Comparison of ENCODE assay signal across 30 cellular contexts in genomic region chr7:12747687-12748306, GRCh38.
A peak's percentile ranks its signal among the peaks of the same experiment; 100 is the strongest.
DNase-seq lines count a peak whose midpoint lies in the region.
"Had no signal": no experiment of that assay in that cellular context is flagged by ENCODE, and none has a peak within 500 bp of the region (broad histone marks: within the 10 kb centered on the region; RNA-seq: fewer than 3 reads in every experiment).

No MANE protein-coding gene starts in this region.

- peak; percentile 68 for DNase-seq in HCEC 1CT
- DNase-seq in RPMI7951 (ENCODE audit: low read depth): peak; percentile 16
- DNase-seq in epithelial cell of prostate (ENCODE audit: low read depth, low spot score): no peak
- no peak for DNase-seq in CD4-positive, alpha-beta memory T cell
- no peak for DNase-seq in superior temporal gyrus (ENCODE audit: extremely low spot score)
- DNase-seq in T1000 (lab: John Stamatoyannopoulos, UW): no peak
- no peak for DNase-seq in activated T-cell treated with anti-CD3 and anti-CD28 coated beads, Interleukin-2, amount 50 U/mL, for 24 hours
- DNase-seq: activated B cell treated with CpG ODN at 0.5 μM for 24 hours; activated CD4-positive, alpha-beta T cell treated with anti-CD3 and anti-CD28 coated beads, Interleukin-2, amount 50 U/mL, for 1 hour; activated naive CD4-positive, alpha-beta T cell treated with Interleukin-2 at 50 U/mL for 16 hours; activated T-cell treated with anti-CD3 and anti-CD28 coated beads, Interleukin-2, amount 50 U/mL, for 72 hours; body of pancreas; Caco-2; GF-D8; heart left ventricle; kidney glomerular epithelial cell; NCI-H1417; NCI-H2029 treated with DMSO at 0.1 percent for 48 hours; NCI-H345; NCI-H82; nephron progenitor cell; pancreas; retina; Right ventricle myocardium superior; small intestine; stimulated activated CD8-positive, alpha-beta memory T cell treated with anti-CD3 and anti-CD28 coated beads, Interleukin-4, amount 100 ng/mL, for 48 hours; stimulated activated naive CD8-positive, alpha-beta T cell treated with anti-CD3 and anti-CD28 coated beads, Interleukin-15, amount 100 ng/mL, for 72 hours; tibial artery had no signal

- no peaks in the 10 kb centered on the region for H3K27me3 ChIP-seq in ACC112 (ENCODE audit: insufficient read depth, low read length)
- H3K27me3 ChIP-seq in CD4-positive, alpha-beta memory T cell (ENCODE audit: insufficient read depth, low read length): no peaks in the 10 kb centered on the region
- H3K27me3 ChIP-seq: BLaER1 treated with 17β-estradiol and CSF1 and Interleukin-3, amounts not matched to agents 10 nM and 100 nM; heart left ventricle; pancreas; tibial artery had no signal

- H2AFZ ChIP-seq in ACC112 (ENCODE audit: low read length, unreplicated experiment): peak overlapping the region; percentile 52

- no peaks in the 10 kb centered on the region for H3K36me3 ChIP-seq in ACC112 (ENCODE audit: insufficient read depth, low read length)
- H3K36me3 ChIP-seq in CD4-positive, alpha-beta memory T cell (ENCODE audit: insufficient read depth, low read length): no peaks in the 10 kb centered on the region
- H3K36me3 ChIP-seq: BLaER1 treated with 17β-estradiol and CSF1 and Interleukin-3, amounts not matched to agents 10 nM and 100 nM; heart left ventricle; pancreas; tibial artery had no signal

- no peak overlapping the region for H3K4me3 Mint-ChIP-seq in CD4-positive, alpha-beta memory T cell
- H3K4me3 Mint-ChIP-seq in activated T-cell treated with anti-CD3 and anti-CD28 coated beads, Interleukin-2, amount 50 U/mL, for 24 hours: no peak overlapping the region
- H3K4me3 Mint-ChIP-seq: activated B cell treated with CpG ODN at 0.5 μM for 24 hours; activated T-cell treated with anti-CD3 and anti-CD28 coated beads, Interleukin-2, amount 50 U/mL, for 72 hours; nephron progenitor cell; stimulated activated naive CD8-positive, alpha-beta T cell treated with anti-CD3 and anti-CD28 coated beads, Interleukin-15, amount 100 ng/mL, for 72 hours had no signal

- peaks cover 0 to 2% of the 10 kb centered on the region in 2 donors for H3K27me3 Mint-ChIP-seq in CD4-positive, alpha-beta memory T cell
- no peaks in the 10 kb centered on the region for H3K27me3 Mint-ChIP-seq in activated T-cell treated with anti-CD3 and anti-CD28 coated beads, Interleukin-2, amount 50 U/mL, for 24 hours
- H3K27me3 Mint-ChIP-seq: activated B cell treated with CpG ODN at 0.5 μM for 24 hours; stimulated activated naive CD8-positive, alpha-beta T cell treated with anti-CD3 and anti-CD28 coated beads, Interleukin-15, amount 100 ng/mL, for 72 hours had no signal

- H3K27ac ChIP-seq in ACC112 (ENCODE audit: low read depth, low read length) (no peak overlapping the region), epithelial cell of prostate (peak overlapping the region; percentile 72)
- H3K27ac ChIP-seq in CD4-positive, alpha-beta memory T cell (ENCODE audit: low read depth, low read length): no peak overlapping the region
- H3K27ac ChIP-seq: BLaER1 treated with 17β-estradiol and CSF1 and Interleukin-3, amounts not matched to agents 10 nM and 100 nM; body of pancreas; heart left ventricle; pancreas; tibial artery had no signal

- H3K79me2 ChIP-seq in ACC112 (ENCODE audit: control insufficient read depth, insufficient read depth, low read length, unreplicated experiment): no peaks in the 10 kb centered on the region

- peaks cover 0 to 3% (median 0%) of the 10 kb centered on the region in 8 donors for H3K9me3 Mint-ChIP-seq in CD4-positive, alpha-beta memory T cell
- no peaks in the 10 kb centered on the region for H3K9me3 Mint-ChIP-seq in activated T-cell treated with anti-CD3 and anti-CD28 coated beads, Interleukin-2, amount 50 U/mL, for 24 hours
- H3K9me3 Mint-ChIP-seq: activated B cell treated with CpG ODN at 0.5 μM for 24 hours; activated T-cell treated with anti-CD3 and anti-CD28 coated beads, Interleukin-2, amount 50 U/mL, for 72 hours; nephron progenitor cell; stimulated activated naive CD8-positive, alpha-beta T cell treated with anti-CD3 and anti-CD28 coated beads, Interleukin-15, amount 100 ng/mL, for 72 hours had no signal

- intact Hi-C loops in CD4-positive, alpha-beta memory T cell (cut with micrococcal nuclease): no loop called here

- H3K4me1 Mint-ChIP-seq in CD4-positive, alpha-beta memory T cell: no peaks in the 10 kb centered on the region
- no peaks in the 10 kb centered on the region for H3K4me1 Mint-ChIP-seq in activated T-cell treated with anti-CD3 and anti-CD28 coated beads, Interleukin-2, amount 50 U/mL, for 24 hours (ENCODE audit: low read depth)
- H3K4me1 Mint-ChIP-seq: activated B cell treated with CpG ODN at 0.5 μM for 24 hours; nephron progenitor cell; stimulated activated naive CD8-positive, alpha-beta T cell treated with anti-CD3 and anti-CD28 coated beads, Interleukin-15, amount 100 ng/mL, for 72 hours had no signal

- CTCF ChIA-PET in CD4-positive, alpha-beta memory T cell (lab: Charles Lee; ENCODE audit: partially characterized antibody): no interaction called here

- no peaks in the 10 kb centered on the region for H3K4me1 ChIP-seq in ACC112 (ENCODE audit: control insufficient read depth, insufficient read depth, low read length, unreplicated experiment)
- H3K4me1 ChIP-seq in CD4-positive, alpha-beta memory T cell (ENCODE audit: insufficient read depth, low read length): no peaks in the 10 kb centered on the region
- H3K4me1 ChIP-seq: BLaER1 treated with 17β-estradiol and CSF1 and Interleukin-3, amounts not matched to agents 10 nM and 100 nM; body of pancreas; Caco-2; heart left ventricle; pancreas; tibial artery had no signal

- H3K27ac Mint-ChIP-seq in CD4-positive, alpha-beta memory T cell: no peak overlapping the region
- H3K27ac Mint-ChIP-seq in activated T-cell treated with anti-CD3 and anti-CD28 coated beads, Interleukin-2, amount 50 U/mL, for 24 hours: no peak overlapping the region
- H3K27ac Mint-ChIP-seq: activated B cell treated with CpG ODN at 0.5 μM for 24 hours; activated T-cell treated with anti-CD3 and anti-CD28 coated beads, Interleukin-2, amount 50 U/mL, for 72 hours; nephron progenitor cell; stimulated activated naive CD8-positive, alpha-beta T cell treated with anti-CD3 and anti-CD28 coated beads, Interleukin-15, amount 100 ng/mL, for 72 hours had no signal

- POLR2A ChIA-PET in CD4-positive, alpha-beta memory T cell (lab: Charles Lee; ENCODE audit: partially characterized antibody): no interaction called here

- no peaks in the 10 kb centered on the region for H3K36me3 Mint-ChIP-seq in CD4-positive, alpha-beta memory T cell
- no peaks in the 10 kb centered on the region for H3K36me3 Mint-ChIP-seq in activated T-cell treated with anti-CD3 and anti-CD28 coated beads, Interleukin-2, amount 50 U/mL, for 24 hours (ENCODE audit: low read depth)

- no peak overlapping the region for H3K4me3 ChIP-seq in ACC112 (ENCODE audit: low read depth, low read length)
- H3K4me3 ChIP-seq in CD4-positive, alpha-beta memory T cell (ENCODE audit: low read length in 2 of 2): no peak overlapping the region
- H3K4me3 ChIP-seq: BLaER1 treated with 17β-estradiol and CSF1 and Interleukin-3, amounts not matched to agents 10 nM and 100 nM; body of pancreas; heart left ventricle; pancreas; tibial artery had no signal

- no peaks in the 10 kb centered on the region for H3K9me3 ChIP-seq in CD4-positive, alpha-beta memory T cell (ENCODE audit: control insufficient read depth in 1 of 2, low read length in 2 of 2)
- H3K9me3 ChIP-seq: BLaER1 treated with 17β-estradiol and CSF1 and Interleukin-3, amounts not matched to agents 10 nM and 100 nM; body of pancreas; Caco-2; heart left ventricle; pancreas; tibial artery had no signal

Comparison
In these comparisons a context has a peak if more than half of its experiments do, and no peak if none do; other contexts are left out.
1. DNase-seq: peak in HCEC 1CT (single experiment) and RPMI7951 (single experiment); none in epithelial cell of prostate (single experiment), CD4-positive, alpha-beta memory T cell (0 of 5), superior temporal gyrus (single experiment), T1000 (single experiment) and activated T-cell treated with anti-CD3 and anti-CD28 coated beads, Interleukin-2, amount 50 U/mL, for 24 hours (single experiment).